In genomic region chr11:30284836-30285235, GRCh38 we compare ENCODE assay signal across 2 cellular contexts.
A peak's percentile ranks its signal among the peaks of the same experiment; 100 is the strongest.
TF ChIP-seq lines count a peak whose summit lies in the region.

No MANE protein-coding gene starts in this region.

TF ChIP-seq in HepG2, 621 proteins besides CTCF, POLR2A, EP300 and RAD21:
- TF ChIP-seq ZBTB40 (IDR thresholded peaks at IDR 0.05) (peak; percentile 84), ZBTB40 (CRISPR knock-in tag; IDR thresholded peaks at IDR 0.05) (no peak), RFX3 (CRISPR knock-in tag; IDR thresholded peaks at IDR 0.05) (no peak)
TF ChIP-seq in HepG2: peak in this region for 1.

TF ChIP-seq in GM12878, 131 proteins besides CTCF, POLR2A, EP300 and RAD21:
- TF ChIP-seq FOS (IDR thresholded peaks at IDR 0.05; ENCODE audit: borderline replicate concordance, extremely low read depth, insufficient read length), result no peak
- TF ChIP-seq YBX1 (IDR thresholded peaks at IDR 0.05), result no peak
- TF ChIP-seq ZBTB40 (IDR thresholded peaks at IDR 0.05; ENCODE audit: borderline replicate concordance), result peak; percentile 49; the same call in 1 of the 2 replicates
- TF ChIP-seq ESRRA (IDR thresholded peaks at IDR 0.05; ENCODE audit: low read length), result no peak
- TF ChIP-seq LARP7 (IDR thresholded peaks at IDR 0.05), result no peak
- TF ChIP-seq KAT2A (conservative IDR thresholded peaks at IDR 0.05; ENCODE audit: control insufficient read depth, low read depth, low read length), result no peak
- no peak for TF ChIP-seq JUNB (IDR thresholded peaks at IDR 0.05)
